30 cellular contexts compared by ENCODE assay signal in genomic region chr5:20463206-20463605, GRCh38.
"Had no signal": no experiment of that assay in that cellular context is flagged by ENCODE, and none has a peak within 500 bp of the region (broad histone marks: within the 10 kb centered on the region; RNA-seq: fewer than 3 reads in every experiment).

No MANE protein-coding gene starts in this region.

- DNase-seq: activated CD4-positive, alpha-beta memory T cell treated with anti-CD3 and anti-CD28 coated beads, Interleukin-2, amount 10 ng/mL, durations not matched to agents 7 days and 5 days; activated CD4-positive, alpha-beta T cell treated with anti-CD3 and anti-CD28 coated beads for 1 hour; activated CD4-positive, alpha-beta T cell treated with anti-CD3 and anti-CD28 coated beads for 36 hours; activated CD4-positive, alpha-beta T cell treated with anti-CD3 and anti-CD28 coated beads for 48 hours; activated CD4-positive, alpha-beta T cell treated with anti-CD3 and anti-CD28 coated beads, Interleukin-2, amount 10 ng/mL, durations not matched to agents 7 days and 5 days; activated CD4-positive, alpha-beta T cell treated with anti-CD3 and anti-CD28 coated beads, Interleukin-2, amount 50 U/mL, for 48 hours; activated CD4-positive, CD25-positive, alpha-beta regulatory T cell; activated CD8-positive, alpha-beta memory T cell treated with anti-CD3 and anti-CD28 coated beads for 24 hours; activated CD8-positive, alpha-beta memory T cell treated with anti-CD3 and anti-CD28 coated beads, Interleukin-2, amount 10 ng/mL, durations not matched to agents 7 days and 5 days; activated CD8-positive, alpha-beta memory T cell treated with anti-CD3 and anti-CD28 coated beads, Interleukin-2, amount 50 U/mL, for 48 hours; activated CD8-positive, alpha-beta T cell treated with anti-CD3 and anti-CD28 coated beads, Interleukin-2, amount 10 ng/mL, durations not matched to agents 7 days and 5 days; activated effector memory CD4-positive, alpha-beta T cell treated with Interleukin-2 at 50 U/mL for 16 hours; activated gamma-delta T cell; activated naive CD4-positive, alpha-beta T cell treated with anti-CD3 and anti-CD28 coated beads, Interleukin-2, amount 10 ng/mL, durations not matched to agents 7 days and 5 days; activated naive CD4-positive, alpha-beta T cell treated with Interleukin-2 at 50 U/mL for 16 hours; activated naive CD8-positive, alpha-beta T cell treated with anti-CD3 and anti-CD28 coated beads, Interleukin-2, amount 10 ng/mL, durations not matched to agents 7 days and 5 days; activated naive CD8-positive, alpha-beta T cell treated with anti-CD3 and anti-CD28 coated beads, Interleukin-2, amount 50 U/mL, for 24 hours; activated T-cell treated with anti-CD3 and anti-CD28 coated beads, Interleukin-2, amount 50 U/mL, for 24 hours; activated T-cell treated with anti-CD3 and anti-CD28 coated beads, Interleukin-2, amount 50 U/mL, for 48 hours; amniotic stem cell; aorta; body of pancreas; brain microvascular endothelial cell; central memory CD4-positive, alpha-beta T cell; T-helper 17 cell had no signal

- H3K27ac ChIP-seq: body of pancreas, brain microvascular endothelial cell, breast epithelium, VCaP had no signal

- H3K4me1 Mint-ChIP-seq: activated CD4-positive, alpha-beta memory T cell treated with anti-CD3 and anti-CD28 coated beads, Interleukin-2, amount 10 ng/mL, durations not matched to agents 7 days and 5 days; activated CD4-positive, alpha-beta T cell treated with anti-CD3 and anti-CD28 coated beads for 36 hours; activated CD4-positive, alpha-beta T cell treated with anti-CD3 and anti-CD28 coated beads, Interleukin-2, amount 10 ng/mL, durations not matched to agents 7 days and 5 days; activated CD8-positive, alpha-beta memory T cell treated with anti-CD3 and anti-CD28 coated beads, Interleukin-2, amount 10 ng/mL, durations not matched to agents 7 days and 5 days; activated naive CD4-positive, alpha-beta T cell treated with anti-CD3 and anti-CD28 coated beads, Interleukin-2, amount 10 ng/mL, durations not matched to agents 7 days and 5 days; activated naive CD4-positive, alpha-beta T cell treated with anti-CD3 and anti-CD28 coated beads, Interleukin-2, amount 50 U/mL, for 24 hours; activated naive CD8-positive, alpha-beta T cell treated with anti-CD3 and anti-CD28 coated beads, Interleukin-2, amount 10 ng/mL, durations not matched to agents 7 days and 5 days; activated naive CD8-positive, alpha-beta T cell treated with anti-CD3 and anti-CD28 coated beads, Interleukin-2, amount 50 U/mL, for 24 hours; T-helper 17 cell had no signal

- H3K27me3 Mint-ChIP-seq: activated CD4-positive, alpha-beta memory T cell treated with anti-CD3 and anti-CD28 coated beads, Interleukin-2, amount 10 ng/mL, durations not matched to agents 7 days and 5 days; activated CD4-positive, alpha-beta T cell treated with anti-CD3 and anti-CD28 coated beads for 36 hours; activated CD4-positive, alpha-beta T cell treated with anti-CD3 and anti-CD28 coated beads, Interleukin-2, amount 10 ng/mL, durations not matched to agents 7 days and 5 days; activated CD8-positive, alpha-beta memory T cell treated with anti-CD3 and anti-CD28 coated beads, Interleukin-2, amount 10 ng/mL, durations not matched to agents 7 days and 5 days; activated naive CD4-positive, alpha-beta T cell treated with anti-CD3 and anti-CD28 coated beads, Interleukin-2, amount 10 ng/mL, durations not matched to agents 7 days and 5 days; activated naive CD4-positive, alpha-beta T cell treated with anti-CD3 and anti-CD28 coated beads, Interleukin-2, amount 50 U/mL, for 24 hours; activated naive CD8-positive, alpha-beta T cell; activated naive CD8-positive, alpha-beta T cell treated with anti-CD3 and anti-CD28 coated beads, Interleukin-2, amount 10 ng/mL, durations not matched to agents 7 days and 5 days; activated naive CD8-positive, alpha-beta T cell treated with anti-CD3 and anti-CD28 coated beads, Interleukin-2, amount 50 U/mL, for 24 hours; activated T-cell treated with anti-CD3 and anti-CD28 coated beads, Interleukin-2, amount 50 U/mL, for 24 hours; T-helper 17 cell had no signal

- H3K4me3 ChIP-seq: body of pancreas, breast epithelium had no signal

- H3K27me3 ChIP-seq: body of pancreas, brain microvascular endothelial cell, breast epithelium had no signal

- H3K9me3 ChIP-seq: body of pancreas, breast epithelium had no signal

- H3K4me3 Mint-ChIP-seq: activated CD4-positive, alpha-beta memory T cell treated with anti-CD3 and anti-CD28 coated beads, Interleukin-2, amount 10 ng/mL, durations not matched to agents 7 days and 5 days; activated CD4-positive, alpha-beta T cell treated with anti-CD3 and anti-CD28 coated beads for 36 hours; activated CD4-positive, alpha-beta T cell treated with anti-CD3 and anti-CD28 coated beads, Interleukin-2, amount 10 ng/mL, durations not matched to agents 7 days and 5 days; activated CD8-positive, alpha-beta memory T cell treated with anti-CD3 and anti-CD28 coated beads, Interleukin-2, amount 10 ng/mL, durations not matched to agents 7 days and 5 days; activated CD8-positive, alpha-beta T cell treated with anti-CD3 and anti-CD28 coated beads, Interleukin-2, amount 10 ng/mL, durations not matched to agents 7 days and 5 days; activated naive CD4-positive, alpha-beta T cell treated with anti-CD3 and anti-CD28 coated beads, Interleukin-2, amount 10 ng/mL, durations not matched to agents 7 days and 5 days; activated naive CD4-positive, alpha-beta T cell treated with anti-CD3 and anti-CD28 coated beads, Interleukin-2, amount 50 U/mL, for 24 hours; activated naive CD8-positive, alpha-beta T cell; activated naive CD8-positive, alpha-beta T cell treated with anti-CD3 and anti-CD28 coated beads, Interleukin-2, amount 10 ng/mL, durations not matched to agents 7 days and 5 days; activated naive CD8-positive, alpha-beta T cell treated with anti-CD3 and anti-CD28 coated beads, Interleukin-2, amount 50 U/mL, for 24 hours; activated T-cell treated with anti-CD3 and anti-CD28 coated beads, Interleukin-2, amount 50 U/mL, for 24 hours; T-helper 17 cell had no signal

- H3K36me3 Mint-ChIP-seq: activated CD8-positive, alpha-beta memory T cell treated with anti-CD3 and anti-CD28 coated beads, Interleukin-2, amount 10 ng/mL, durations not matched to agents 7 days and 5 days; activated naive CD4-positive, alpha-beta T cell treated with anti-CD3 and anti-CD28 coated beads, Interleukin-2, amount 10 ng/mL, durations not matched to agents 7 days and 5 days; activated naive CD4-positive, alpha-beta T cell treated with anti-CD3 and anti-CD28 coated beads, Interleukin-2, amount 50 U/mL, for 24 hours; activated naive CD8-positive, alpha-beta T cell; activated naive CD8-positive, alpha-beta T cell treated with anti-CD3 and anti-CD28 coated beads, Interleukin-2, amount 10 ng/mL, durations not matched to agents 7 days and 5 days had no signal

- H3K36me3 ChIP-seq: brain microvascular endothelial cell, breast epithelium had no signal

- H3K4me1 ChIP-seq: body of pancreas, breast epithelium had no signal

- H3K27ac Mint-ChIP-seq: activated CD4-positive, alpha-beta memory T cell treated with anti-CD3 and anti-CD28 coated beads, Interleukin-2, amount 10 ng/mL, durations not matched to agents 7 days and 5 days; activated CD4-positive, alpha-beta T cell treated with anti-CD3 and anti-CD28 coated beads for 36 hours; activated CD4-positive, alpha-beta T cell treated with anti-CD3 and anti-CD28 coated beads, Interleukin-2, amount 10 ng/mL, durations not matched to agents 7 days and 5 days; activated CD8-positive, alpha-beta memory T cell treated with anti-CD3 and anti-CD28 coated beads, Interleukin-2, amount 10 ng/mL, durations not matched to agents 7 days and 5 days; activated CD8-positive, alpha-beta T cell treated with anti-CD3 and anti-CD28 coated beads, Interleukin-2, amount 10 ng/mL, durations not matched to agents 7 days and 5 days; activated naive CD4-positive, alpha-beta T cell treated with anti-CD3 and anti-CD28 coated beads, Interleukin-2, amount 10 ng/mL, durations not matched to agents 7 days and 5 days; activated naive CD8-positive, alpha-beta T cell; activated naive CD8-positive, alpha-beta T cell treated with anti-CD3 and anti-CD28 coated beads, Interleukin-2, amount 10 ng/mL, durations not matched to agents 7 days and 5 days; activated naive CD8-positive, alpha-beta T cell treated with anti-CD3 and anti-CD28 coated beads, Interleukin-2, amount 50 U/mL, for 24 hours; activated T-cell treated with anti-CD3 and anti-CD28 coated beads, Interleukin-2, amount 50 U/mL, for 24 hours; activated T-helper 2 cell treated with anti-CD3 and anti-CD28 coated beads, Interferon-gamma antibody, Interleukin-2, Interleukin-4, amounts not matched to agents 10 μg/mL and 5 μg/mL and 100 μg/mL, durations not matched to agents 14 hours and 24 hours and 36 hours; T-helper 17 cell had no signal
